In genomic region chr22:50528682-50529415, GRCh38 we compare ENCODE assay signal across 8 cellular contexts. TPM values are rescaled to one million over a fixed set of nuclear protein-coding genes. Genes with fewer than 3 reads are reported as not detected.
DNase-seq lines count a peak whose midpoint lies in the region; ATAC-seq, FAIRE-seq and TF ChIP-seq lines count a peak whose summit lies in the region.

No MANE protein-coding gene starts in this region.

- TF ChIP-seq EP300 in stomach (IDR thresholded peaks at IDR 0.05): no peak

- no peak for FAIRE-seq in keratinocyte (lab: Jason Lieb, UNC)

- TF ChIP-seq CTCF in keratinocyte (optimal IDR thresholded peaks at IDR 0.05 in 1 of 3, IDR thresholded peaks at IDR 0.05 in 1 of 3, conservative IDR thresholded peaks at IDR 0.05 in 1 of 3; ENCODE audit: extremely low read depth in 1 of 3, insufficient read depth in 2 of 3, low read length in 3 of 3) (no peak), stomach (IDR thresholded peaks at IDR 0.05) (no peak)

- H2AFZ ChIP-seq in keratinocyte (ENCODE audit: control insufficient read depth, low read length): no peak overlapping the region

- ATAC-seq in activated CD4-positive, alpha-beta T cell treated with anti-CD3 and anti-CD28 coated beads for 36 hours: no peak

- H4K20me1 ChIP-seq in keratinocyte (ENCODE audit: control insufficient read depth, extremely low read depth, insufficient read depth, low read length): no peaks in the 10 kb centered on the region

- peak overlapping the region; percentile 85 for H3K4me2 ChIP-seq in keratinocyte (ENCODE audit: control insufficient read depth, extremely low read depth, insufficient read depth, low read depth, low read length)

- peaks cover 43% of the 10 kb centered on the region for H3K4me1 Mint-ChIP-seq in activated CD4-positive, alpha-beta T cell treated with anti-CD3 and anti-CD28 coated beads for 36 hours
- H3K4me1 Mint-ChIP-seq in activated CD4-positive, alpha-beta memory T cell treated with anti-CD3 and anti-CD28 coated beads, Interleukin-2, amount 10 ng/mL, durations not matched to agents 7 days and 5 days: peaks cover 49% of the 10 kb centered on the region

- H3K27ac Mint-ChIP-seq in activated CD4-positive, alpha-beta T cell treated with anti-CD3 and anti-CD28 coated beads for 36 hours: no peak overlapping the region
- H3K27ac Mint-ChIP-seq in activated CD4-positive, alpha-beta memory T cell treated with anti-CD3 and anti-CD28 coated beads, Interleukin-2, amount 10 ng/mL, durations not matched to agents 7 days and 5 days: peak overlapping the region; percentile 89

- peaks cover 15% of the 10 kb centered on the region for H3K36me3 Mint-ChIP-seq in activated CD4-positive, alpha-beta T cell treated with anti-CD3 and anti-CD28 coated beads for 36 hours (ENCODE audit: low read depth)
- H3K36me3 Mint-ChIP-seq in activated CD4-positive, alpha-beta memory T cell treated with anti-CD3 and anti-CD28 coated beads, Interleukin-2, amount 10 ng/mL, durations not matched to agents 7 days and 5 days (ENCODE audit: low read depth): peaks cover 44% of the 10 kb centered on the region

- H3K4me3 Mint-ChIP-seq in activated CD4-positive, alpha-beta T cell treated with anti-CD3 and anti-CD28 coated beads for 36 hours: peak overlapping the region; percentile 77
- H3K4me3 Mint-ChIP-seq in activated CD4-positive, alpha-beta memory T cell treated with anti-CD3 and anti-CD28 coated beads, Interleukin-2, amount 10 ng/mL, durations not matched to agents 7 days and 5 days: peak overlapping the region; percentile 83

- H3K36me3 ChIP-seq in keratinocyte (ENCODE audit: control insufficient read depth in 2 of 2, extremely low read depth in 1 of 2, insufficient read depth in 2 of 2, low read length in 2 of 2) (peaks cover 2 to 5% of the 10 kb centered on the region in 2 experiments), stomach (peaks cover under 1 to 5% (median 4%) of the 10 kb centered on the region in 4 donors)

- peaks cover 11% of the 10 kb centered on the region for H3K79me2 ChIP-seq in keratinocyte (ENCODE audit: control insufficient read depth, insufficient read depth, low read length)

- H3K9me3 ChIP-seq in keratinocyte (ENCODE audit: control insufficient read depth, low read depth, low read length): no peaks in the 10 kb centered on the region
- H3K9me3 ChIP-seq in stomach: no peaks in the 10 kb centered on the region

- no peaks in the 10 kb centered on the region for H3K27me3 Mint-ChIP-seq in activated CD4-positive, alpha-beta T cell treated with anti-CD3 and anti-CD28 coated beads for 36 hours
- no peaks in the 10 kb centered on the region for H3K27me3 Mint-ChIP-seq in activated CD4-positive, alpha-beta memory T cell treated with anti-CD3 and anti-CD28 coated beads, Interleukin-2, amount 10 ng/mL, durations not matched to agents 7 days and 5 days

- peak overlapping the region in 2 of 3 experiments; percentile 50 to 58 for H3K4me3 ChIP-seq in keratinocyte (ENCODE audit: control insufficient read depth in 2 of 3, extremely low read depth in 1 of 3, insufficient read depth in 2 of 3, low read depth in 1 of 3, low read length in 3 of 3)
- peak overlapping the region; percentile 53 to 80 (median 57) for H3K4me3 ChIP-seq in stomach

- CTCF ChIA-PET in activated CD4-positive, alpha-beta T cell treated with anti-CD3 and anti-CD28 coated beads for 36 hours (lab: Charles Lee): interaction anchor here (0.6 to 5.2 kb wide), 7 partner anchors 11 to 99 kb away, joined by 3 to 43 read pairs (median 5); partner anchors contain the start of genes ARSA, KLHDC7B and SYCE3
- CTCF ChIA-PET in activated CD4-positive, alpha-beta memory T cell treated with anti-CD3 and anti-CD28 coated beads, Interleukin-2, amount 10 ng/mL, durations not matched to agents 7 days and 5 days (lab: Charles Lee): interaction anchor here (1.4 to 6.0 kb wide), 4 partner anchors 13 to 92 kb away, joined by 4 to 150 read pairs (median 14); partner anchors contain the start of genes KLHDC7B, LMF2, NCAPH2 and SYCE3

- H3K9me1 ChIP-seq in keratinocyte (ENCODE audit: control insufficient read depth, extremely low read depth, insufficient read depth, low read length): no peaks in the 10 kb centered on the region

- POLR2A ChIA-PET in activated CD4-positive, alpha-beta T cell treated with anti-CD3 and anti-CD28 coated beads for 36 hours (lab: Charles Lee): interaction anchor here (0.6 to 1.7 kb wide), 6 partner anchors 11 to 155 kb away, joined by 3 to 7 read pairs (median 4); partner anchors contain the start of genes LMF2 and NCAPH2
- POLR2A ChIA-PET in activated CD4-positive, alpha-beta memory T cell treated with anti-CD3 and anti-CD28 coated beads, Interleukin-2, amount 10 ng/mL, durations not matched to agents 7 days and 5 days (lab: Charles Lee): interaction anchor here (0.6 to 12.1 kb wide), 16 partner anchors 9 to 277 kb away, joined by 3 to 583 read pairs (median 6); partner anchors contain the start of genes CHKB, HDAC10, LMF2 and NCAPH2

- H3K9ac ChIP-seq in keratinocyte (ENCODE audit: control insufficient read depth, extremely low read depth, insufficient read depth, low read length): peak overlapping the region; percentile 60

- DNase-seq in activated CD4-positive, alpha-beta T cell treated with anti-CD3 and anti-CD28 coated beads for 36 hours: no peak
- no peak for DNase-seq in activated CD4-positive, alpha-beta T cell treated with anti-CD3 and anti-CD28 coated beads, Interleukin-2, amount 50 U/mL, for 1 hour
- no peak for DNase-seq in activated CD4-positive, alpha-beta memory T cell treated with anti-CD3 and anti-CD28 coated beads, Interleukin-2, amount 10 ng/mL, durations not matched to agents 7 days and 5 days
- DNase-seq in keratinocyte (ENCODE audit: low read depth, low spot score) (no peak), stomach (no peak), NCI-H2171 (lab: John Stamatoyannopoulos, UW) (no peak), COR-L47 (lab: John Stamatoyannopoulos, UW) (no peak), GOT3 (lab: John Stamatoyannopoulos, UW) (no peak)

- no peaks in the 10 kb centered on the region for H3K9me3 Mint-ChIP-seq in activated CD4-positive, alpha-beta T cell treated with anti-CD3 and anti-CD28 coated beads for 36 hours (ENCODE audit: low read depth)
- H3K9me3 Mint-ChIP-seq in activated CD4-positive, alpha-beta memory T cell treated with anti-CD3 and anti-CD28 coated beads, Interleukin-2, amount 10 ng/mL, durations not matched to agents 7 days and 5 days: no peaks in the 10 kb centered on the region

- 57 to 75% (median 60%) methylated on average over 4 to 15 of the region's 15 CpGs for WGBS in stomach, 5 donors

- H3K27ac ChIP-seq in keratinocyte (ENCODE audit: control insufficient read depth, insufficient read depth, low read length) (no peak overlapping the region), stomach (peak overlapping the region; percentile 92 to 98 (median 93))

- no peak for TF ChIP-seq POLR2A in stomach (IDR thresholded peaks at IDR 0.05)

- dilution Hi-C loops in keratinocyte (cut with MboI; ENCODE audit: extremely low pct_ligation_motif_present, low sequenced_read_pairs): no loop called here

- H3K27me3 ChIP-seq in keratinocyte (ENCODE audit: control insufficient read depth, extremely low read depth, insufficient read depth, low read length) (peaks cover 11% of the 10 kb centered on the region), stomach (peaks cover 0 to 45% (median 0%) of the 10 kb centered on the region in 3 donors)

- intact Hi-C loops in activated CD4-positive, alpha-beta T cell treated with anti-CD3 and anti-CD28 coated beads for 36 hours (cut with DNase I, micrococcal nuclease): loop anchor here in 1 of 2 experiments (5.0 kb wide), 3 partner anchors 187 to 677 kb away; partner anchors contain the start of genes PIM3, PPP6R2 and ZBED4
- intact Hi-C loops in stomach (cut with DNase I; ENCODE audit: low total_unique reads): no loop called here

- H3K4me1 ChIP-seq in keratinocyte (ENCODE audit: control insufficient read depth, extremely low read depth, insufficient read depth, low read length) (peaks cover 21% of the 10 kb centered on the region), stomach (peaks cover 67 to 90% (median 81%) of the 10 kb centered on the region in 4 donors)

RNA-seq across cellular contexts. Expression of gene TYMP, which starts 1.0 kb away (rescaled TPM):
- 10 to 100 TPM; 26.9 to 44.3 TPM for total RNA-seq in activated CD4-positive, alpha-beta T cell treated with anti-CD3 and anti-CD28 coated beads for 36 hours
- total RNA-seq in activated CD4-positive, alpha-beta memory T cell treated with anti-CD3 and anti-CD28 coated beads, Interleukin-2, amount 10 ng/mL, durations not matched to agents 7 days and 5 days: 10 to 100 TPM; 89.1 to 90.2 TPM
- polyA plus RNA-seq in keratinocyte (25.5 to 121 TPM (median 40.3 TPM) in 3 replicates), stomach (100 to 1,000 TPM in 1 of 3 donors, 10 to 100 TPM in 2; 46.3 to 162 (median 61.6) TPM)
- 14.1 TPM for polyA plus RNA-seq in keratinocyte (2011; ENCODE audit: low read depth)
- polyA plus RNA-seq in keratinocyte (2011; cell fraction: cytosol; rRNA removed): 16.7 and 59.2 TPM in 2 replicates
- polyA plus RNA-seq in keratinocyte (2011; cell fraction: nucleus; rRNA removed): 85.4 and 113 TPM in 2 replicates
- 30.9 and 50.7 TPM in 2 replicates for polyA plus RNA-seq in keratinocyte (2012; ENCODE audit: low replicate concordance)
- 18.9 to 60.1 TPM (median 23.8 TPM) in 3 replicates for polyA minus RNA-seq in keratinocyte
- polyA minus RNA-seq in keratinocyte (2011; cell fraction: cytosol; rRNA and poly(A)+ RNA removed): 106 TPM
- 59.4 and 61.2 TPM in 2 replicates for polyA minus RNA-seq in keratinocyte (2011; cell fraction: nucleus; rRNA and poly(A)+ RNA removed)
- total RNA-seq in stomach: 100 to 1,000 TPM in 2 of 5 donors, 10 to 100 TPM in 3; 14.3 to 146 (median 78.8) TPM

RNA-seq across cellular contexts. Expression of gene SCO2, which starts 3.5 kb away (rescaled TPM):
- total RNA-seq in activated CD4-positive, alpha-beta T cell treated with anti-CD3 and anti-CD28 coated beads for 36 hours: 1 to 10 TPM; 2.4 to 5.6 TPM
- total RNA-seq in activated CD4-positive, alpha-beta memory T cell treated with anti-CD3 and anti-CD28 coated beads, Interleukin-2, amount 10 ng/mL, durations not matched to agents 7 days and 5 days: 1 to 10 TPM; 6.4 to 7.0 TPM
- 1.9 to 4.3 TPM (median 2.4 TPM) in 3 replicates for polyA plus RNA-seq in keratinocyte
- not detected for polyA plus RNA-seq in keratinocyte (2011; ENCODE audit: low read depth)
- 2.5 and 2.6 TPM in 2 replicates for polyA plus RNA-seq in keratinocyte (2011; cell fraction: cytosol; rRNA removed)
- 3.5 and 7.0 TPM in 2 replicates for polyA plus RNA-seq in keratinocyte (2011; cell fraction: nucleus; rRNA removed)
- 2.2 and 5.1 TPM in 2 replicates for polyA plus RNA-seq in keratinocyte (2012; ENCODE audit: low replicate concordance)
- 1.4 to 2.1 TPM (median 1.5 TPM) in 3 replicates for polyA minus RNA-seq in keratinocyte
- polyA minus RNA-seq in keratinocyte (2011; cell fraction: cytosol; rRNA and poly(A)+ RNA removed): 9.8 TPM
- 1.3 and 1.9 TPM in 2 replicates for polyA minus RNA-seq in keratinocyte (2011; cell fraction: nucleus; rRNA and poly(A)+ RNA removed)
- total RNA-seq in stomach: not detected
- 1 to 10 TPM in 2 of 3 donors, under 1 TPM in 1; 0.92 to 7.5 (median 1.9) TPM for polyA plus RNA-seq in stomach

RNA-seq across cellular contexts. Expression of gene KLHDC7B, which starts 16.9 kb away (rescaled TPM):
- total RNA-seq in activated CD4-positive, alpha-beta T cell treated with anti-CD3 and anti-CD28 coated beads for 36 hours: 1 to 10 TPM; 5.7 to 6.4 TPM
- total RNA-seq in activated CD4-positive, alpha-beta memory T cell treated with anti-CD3 and anti-CD28 coated beads, Interleukin-2, amount 10 ng/mL, durations not matched to agents 7 days and 5 days: 1 to 10 TPM; 8.0 to 8.4 TPM
- 0.01 to 0.08 TPM in 2 of 3 replicates, not detected in the other for polyA plus RNA-seq in keratinocyte
- not detected for polyA plus RNA-seq in keratinocyte (2011; ENCODE audit: low read depth)
- 0.01 and 0.06 TPM in 2 replicates for polyA plus RNA-seq in keratinocyte (2011; cell fraction: cytosol; rRNA removed)
- 0.19 and 0.45 TPM in 2 replicates for polyA plus RNA-seq in keratinocyte (2011; cell fraction: nucleus; rRNA removed)
- polyA plus RNA-seq in keratinocyte (2012; ENCODE audit: low replicate concordance): 0.02 and 0.85 TPM in 2 replicates
- 0.07 to 0.10 TPM in 2 of 3 replicates, not detected in the other for polyA minus RNA-seq in keratinocyte
- polyA minus RNA-seq in keratinocyte (2011; cell fraction: cytosol; rRNA and poly(A)+ RNA removed): not detected
- polyA minus RNA-seq in keratinocyte (2011; cell fraction: nucleus; rRNA and poly(A)+ RNA removed): 0.16 and 0.32 TPM in 2 replicates
- total RNA-seq in stomach: not detected
- polyA plus RNA-seq in stomach: under 1 TPM in 2 of 3 donors, not detected in 1; 0.25 to 0.46 TPM

RNA-seq across cellular contexts. Expression of gene NCAPH2, which starts 20.8 kb away (rescaled TPM):
- total RNA-seq in activated CD4-positive, alpha-beta T cell treated with anti-CD3 and anti-CD28 coated beads for 36 hours: 100 to 1,000 TPM; 115 to 123 TPM
- total RNA-seq in activated CD4-positive, alpha-beta memory T cell treated with anti-CD3 and anti-CD28 coated beads, Interleukin-2, amount 10 ng/mL, durations not matched to agents 7 days and 5 days: 100 to 1,000 TPM; 105 to 108 TPM
- polyA plus RNA-seq in keratinocyte: 11.0 to 16.4 TPM (median 11.4 TPM) in 3 replicates
- polyA plus RNA-seq in keratinocyte (2011; ENCODE audit: low read depth): 7.2 TPM
- polyA plus RNA-seq in keratinocyte (2011; cell fraction: cytosol; rRNA removed): 7.3 and 9.1 TPM in 2 replicates
- 18.5 and 20.4 TPM in 2 replicates for polyA plus RNA-seq in keratinocyte (2011; cell fraction: nucleus; rRNA removed)
- polyA plus RNA-seq in keratinocyte (2012; ENCODE audit: low replicate concordance): 11.4 and 22.5 TPM in 2 replicates
- polyA minus RNA-seq in keratinocyte: 12.1 to 31.3 TPM (median 15.6 TPM) in 3 replicates
- 25.3 TPM for polyA minus RNA-seq in keratinocyte (2011; cell fraction: cytosol; rRNA and poly(A)+ RNA removed)
- 7.0 and 7.7 TPM in 2 replicates for polyA minus RNA-seq in keratinocyte (2011; cell fraction: nucleus; rRNA and poly(A)+ RNA removed)
- 10 to 100 TPM; 12.9 to 34.8 (median 23.2) TPM for total RNA-seq in stomach
- polyA plus RNA-seq in stomach: 10 to 100 TPM; 34.5 to 47.9 (median 38.4) TPM

RNA-seq across cellular contexts. Expression of gene LMF2, which starts 21.3 kb away (rescaled TPM):
- total RNA-seq in activated CD4-positive, alpha-beta T cell treated with anti-CD3 and anti-CD28 coated beads for 36 hours: 10 to 100 TPM; 46.8 to 49.4 TPM
- total RNA-seq in activated CD4-positive, alpha-beta memory T cell treated with anti-CD3 and anti-CD28 coated beads, Interleukin-2, amount 10 ng/mL, durations not matched to agents 7 days and 5 days: 100 to 1,000 TPM; 111 to 114 TPM
- polyA plus RNA-seq in keratinocyte: 13.2 to 29.4 TPM (median 22.0 TPM) in 3 replicates
- polyA plus RNA-seq in keratinocyte (2011; ENCODE audit: low read depth): 3.1 TPM
- 6.5 and 18.4 TPM in 2 replicates for polyA plus RNA-seq in keratinocyte (2011; cell fraction: cytosol; rRNA removed)
- polyA plus RNA-seq in keratinocyte (2011; cell fraction: nucleus; rRNA removed): 104 and 135 TPM in 2 replicates
- 13.9 and 37.9 TPM in 2 replicates for polyA plus RNA-seq in keratinocyte (2012; ENCODE audit: low replicate concordance)
- 23.4 to 35.9 TPM (median 23.7 TPM) in 3 replicates for polyA minus RNA-seq in keratinocyte
- polyA minus RNA-seq in keratinocyte (2011; cell fraction: cytosol; rRNA and poly(A)+ RNA removed): 63.7 TPM
- 60.1 and 63.4 TPM in 2 replicates for polyA minus RNA-seq in keratinocyte (2011; cell fraction: nucleus; rRNA and poly(A)+ RNA removed)
- 100 to 1,000 TPM in 1 of 5 donors, 10 to 100 TPM in 4; 11.9 to 212 (median 58.5) TPM for total RNA-seq in stomach
- polyA plus RNA-seq in stomach: 10 to 100 TPM; 13.1 to 73.4 (median 25.6) TPM

Comparison
In these comparisons a context has a peak if more than half of its experiments do, and no peak if none do; other contexts are left out.
1. RNA of gene KLHDC7B, which starts 16.9 kb away (total RNA-seq): 8.0 to 8.4 TPM in activated CD4-positive, alpha-beta memory T cell treated with anti-CD3 and anti-CD28 coated beads, Interleukin-2, amount 10 ng/mL, durations not matched to agents 7 days and 5 days and 5.7 to 6.4 TPM in activated CD4-positive, alpha-beta T cell treated with anti-CD3 and anti-CD28 coated beads for 36 hours; not detected in stomach; every median in the first group is over 4 times any median in the second.